ENCODE assay signal across 29 cellular contexts in genomic region chr2:230940476-230940815, GRCh38. TPM values are rescaled to one million over a fixed set of nuclear protein-coding genes. Genes with fewer than 3 reads are reported as not detected.
DNase-seq lines count a peak whose midpoint lies in the region; ATAC-seq lines count a peak whose summit lies in the region.
"Had no signal": no experiment of that assay in that cellular context is flagged by ENCODE, and none has a peak within 500 bp of the region (broad histone marks: within the 10 kb centered on the region; RNA-seq: fewer than 3 reads in every experiment).

No MANE protein-coding gene starts in this region.

- no peak overlapping the region for H3K27ac Mint-ChIP-seq in activated CD8-positive, alpha-beta memory T cell treated with anti-CD3 and anti-CD28 coated beads, Interleukin-2, amount 10 ng/mL, durations not matched to agents 7 days and 5 days
- H3K27ac Mint-ChIP-seq: B cell; CD8-positive, alpha-beta T cell; GM23338; HFFc6 had no signal

- peaks cover 15% of the 10 kb centered on the region for H3K36me3 Mint-ChIP-seq in activated CD8-positive, alpha-beta memory T cell treated with anti-CD3 and anti-CD28 coated beads, Interleukin-2, amount 10 ng/mL, durations not matched to agents 7 days and 5 days
- H3K36me3 Mint-ChIP-seq: CD8-positive, alpha-beta T cell had no signal

- ATAC-seq in activated CD4-positive, CD25-positive, alpha-beta regulatory T cell treated with anti-CD3 and anti-CD28 coated beads, Interleukin-2, amount 50 U/mL, for 24 hours, result no peak
- ATAC-seq in activated CD8-positive, alpha-beta memory T cell treated with anti-CD3 and anti-CD28 coated beads, Interleukin-2, amount 10 ng/mL, durations not matched to agents 7 days and 5 days, result no peak
- ATAC-seq: CD8-positive, alpha-beta T cell; GM12878; GM23338 had no signal

- CTCF ChIA-PET in activated CD8-positive, alpha-beta memory T cell treated with anti-CD3 and anti-CD28 coated beads, Interleukin-2, amount 10 ng/mL, durations not matched to agents 7 days and 5 days (lab: Charles Lee), result interaction anchor here (0.7 kb wide), 1 partner anchor 47 kb away, joined by 3 read pairs; no protein-coding TSS in a partner anchor

- peaks cover 18% of the 10 kb centered on the region for H3K27me3 Mint-ChIP-seq in activated CD8-positive, alpha-beta memory T cell treated with anti-CD3 and anti-CD28 coated beads, Interleukin-2, amount 10 ng/mL, durations not matched to agents 7 days and 5 days

- H3K4me1 Mint-ChIP-seq in activated CD8-positive, alpha-beta memory T cell treated with anti-CD3 and anti-CD28 coated beads, Interleukin-2, amount 10 ng/mL, durations not matched to agents 7 days and 5 days, result peaks cover 28% of the 10 kb centered on the region
- H3K4me1 Mint-ChIP-seq: GM23338 had no signal

- H3K4me3 Mint-ChIP-seq in activated CD8-positive, alpha-beta memory T cell treated with anti-CD3 and anti-CD28 coated beads, Interleukin-2, amount 10 ng/mL, durations not matched to agents 7 days and 5 days, result no peak overlapping the region
- H3K4me3 Mint-ChIP-seq: B cell; CD8-positive, alpha-beta T cell; GM23338; HFFc6 had no signal

- DNase-seq in activated CD4-positive, CD25-positive, alpha-beta regulatory T cell treated with anti-CD3 and anti-CD28 coated beads, Interleukin-2, amount 50 U/mL, for 72 hours, result peak; percentile 27
- peak; percentile 16 for DNase-seq in activated CD8-positive, alpha-beta memory T cell treated with anti-CD3 and anti-CD28 coated beads, Interleukin-2, amount 10 ng/mL, durations not matched to agents 7 days and 5 days
- DNase-seq in islet precursor cell, result peak; percentile 55
- DNase-seq in stimulated activated CD8-positive, alpha-beta memory T cell treated with anti-CD3 and anti-CD28 coated beads, Interleukin-4, amount 100 ng/mL, for 48 hours, result peak; percentile 25
- DNase-seq in COLO829 (ENCODE audit: low spot score), result no peak
- DNase-seq in NCI-H1930 (lab: John Stamatoyannopoulos, UW), result no peak
- DNase-seq: DMS 273 treated with DMSO at 0.1 percent for 48 hours, DMS79, EL, GDM1, HFFc6, KBM-7, MV-4-11, NCI-H1105, NCI-H1436 treated with DMSO at 0.1 percent for 48 hours, NCI-H187 treated with DMSO at 0.1 percent for 48 hours, NCI-H2107, NCI-H524, NCI-H748 treated with DMSO at 0.1 percent for 48 hours, PC-9, SHP77 had no signal

- peaks cover 9% of the 10 kb centered on the region for H3K9me3 Mint-ChIP-seq in activated CD8-positive, alpha-beta memory T cell treated with anti-CD3 and anti-CD28 coated beads, Interleukin-2, amount 10 ng/mL, durations not matched to agents 7 days and 5 days (ENCODE audit: low read depth)

RNA-seq across cellular contexts. Expression of gene GPR55, which starts 15.4 kb away (rescaled TPM):
- total RNA-seq in activated CD8-positive, alpha-beta memory T cell treated with anti-CD3 and anti-CD28 coated beads, Interleukin-2, amount 10 ng/mL, durations not matched to agents 7 days and 5 days, result 10 to 100 TPM; 42.1 to 58.8 TPM
- total RNA-seq: GM23338, HFFc6, LHCN-M2, MCF 10A, PC-9 had no signal

RNA-seq across cellular contexts. Expression of gene SPATA3, which starts 55.5 kb away (rescaled TPM):
- 1 to 10 TPM in 1 of 2 experiments, under 1 TPM in 1; 0.44 to 1.2 TPM for total RNA-seq in activated CD8-positive, alpha-beta memory T cell treated with anti-CD3 and anti-CD28 coated beads, Interleukin-2, amount 10 ng/mL, durations not matched to agents 7 days and 5 days
- total RNA-seq: B cell; CD8-positive, alpha-beta T cell; GM12878; GM23338; HFFc6; LHCN-M2; MCF 10A; PC-9; RPMI7951 had no signal

Comparison
In these comparisons a context has a peak if more than half of its experiments do, and no peak if none do; other contexts are left out.
1. DNase-seq: peak in activated CD4-positive, CD25-positive, alpha-beta regulatory T cell treated with anti-CD3 and anti-CD28 coated beads, Interleukin-2, amount 50 U/mL, for 72 hours (single experiment), activated CD8-positive, alpha-beta memory T cell treated with anti-CD3 and anti-CD28 coated beads, Interleukin-2, amount 10 ng/mL, durations not matched to agents 7 days and 5 days (single experiment), islet precursor cell (single experiment) and stimulated activated CD8-positive, alpha-beta memory T cell treated with anti-CD3 and anti-CD28 coated beads, Interleukin-4, amount 100 ng/mL, for 48 hours (single experiment); none in COLO829 (single experiment) and NCI-H1930 (0 of 2).